In genomic region chr13:95629071-95629470, GRCh38 we compare ENCODE assay signal across 35 cellular contexts. TPM values are rescaled to one million over a fixed set of nuclear protein-coding genes. Genes with fewer than 3 reads are reported as not detected.
"Had no signal": no experiment of that assay in that cellular context is flagged by ENCODE, and none has a peak within 500 bp of the region (broad histone marks: within the 10 kb centered on the region; RNA-seq: fewer than 3 reads in every experiment).

No MANE protein-coding gene starts in this region.

- H3K4me3 Mint-ChIP-seq: activated B cell treated with CpG ODN at 0.5 μM for 24 hours; activated CD4-positive, alpha-beta memory T cell treated with anti-CD3 and anti-CD28 coated beads for 36 hours; activated CD4-positive, alpha-beta T cell treated with anti-CD3 and anti-CD28 coated beads, Interleukin-2, amount 10 ng/mL, durations not matched to agents 24 days and 14 days; activated CD8-positive, alpha-beta T cell treated with anti-CD3 and anti-CD28 coated beads for 36 hours; activated naive CD4-positive, alpha-beta T cell treated with anti-CD3 and anti-CD28 coated beads for 36 hours; activated naive CD8-positive, alpha-beta T cell treated with anti-CD3 and anti-CD28 coated beads for 36 hours; activated T-cell treated with anti-CD3 and anti-CD28 coated beads, Interleukin-2, amount 50 U/mL, for 4 hours; activated T-cell treated with anti-CD3 and anti-CD28 coated beads, Interleukin-2, amount 50 U/mL, for 72 hours; activated T-helper 1 cell treated with anti-CD3 and anti-CD28 coated beads, Interleukin-12 subunit alpha, Interleukin-12 subunit beta, Interleukin-2, Interleukin-4 antibody, amounts not matched to agents 30 ng/mL and 10 ng/mL and 1 ng/mL, durations not matched to agents 14 hours and 24 hours and 36 hours; activated T-helper 17 cell treated with anti-CD3 and anti-CD28 coated beads, Interleukin-2, amount 50 U/mL, for 72 hours; T-helper 1 cell treated with Interleukin-12 subunit alpha and Interleukin-12 subunit beta and Interleukin-4 antibody, amounts not matched to agents 30 μg/mL and 1 μg/mL, for 36 hours; T-helper 2 cell treated with Interferon-gamma antibody and Interleukin-4, amounts not matched to agents 5 μg/mL and 100 μg/mL, for 36 hours had no signal

- ATAC-seq: activated CD8-positive, alpha-beta T cell treated with anti-CD3 and anti-CD28 coated beads for 36 hours; activated naive CD4-positive, alpha-beta T cell treated with anti-CD3 and anti-CD28 coated beads, Interleukin-2, amount 50 U/mL, for 72 hours; activated T-cell treated with anti-CD3 and anti-CD28 coated beads, Interleukin-2, amount 50 U/mL, for 4 hours; activated T-cell treated with anti-CD3 and anti-CD28 coated beads, Interleukin-2, amount 50 U/mL, for 72 hours; activated T-helper 17 cell treated with anti-CD3 and anti-CD28 coated beads, Interleukin-2, amount 50 U/mL, for 72 hours; body of pancreas had no signal

- DNase-seq: activated B cell treated with CpG ODN at 0.5 μM for 24 hours; activated CD4-positive, alpha-beta memory T cell treated with anti-CD3 and anti-CD28 coated beads for 36 hours; activated CD4-positive, alpha-beta T cell treated with anti-CD3 and anti-CD28 coated beads for 4 hours; activated CD4-positive, alpha-beta T cell treated with anti-CD3 and anti-CD28 coated beads, Interleukin-2, amount 10 ng/mL, durations not matched to agents 24 days and 14 days; activated CD4-positive, alpha-beta T cell treated with anti-CD3 and anti-CD28 coated beads, Interleukin-2, amount 50 U/mL, for 1 hour; activated CD4-positive, alpha-beta T cell treated with anti-CD3 and anti-CD28 coated beads, Interleukin-2, amount 50 U/mL, for 4 hours; activated CD4-positive, CD25-positive, alpha-beta regulatory T cell treated with anti-CD3 and anti-CD28 coated beads, Interleukin-2, amount 50 U/mL, for 72 hours; activated CD8-positive, alpha-beta memory T cell treated with anti-CD3 and anti-CD28 coated beads, Interleukin-2, amount 50 U/mL, for 4 hours; activated CD8-positive, alpha-beta T cell treated with anti-CD3 and anti-CD28 coated beads for 36 hours; activated effector memory CD4-positive, alpha-beta T cell treated with anti-CD3 and anti-CD28 coated beads, Interleukin-2, amount 50 U/mL, for 16 hours; activated gamma-delta T cell treated with Interleukin-2 at 50 U/mL for 16 hours; activated naive CD4-positive, alpha-beta T cell; activated naive CD4-positive, alpha-beta T cell treated with anti-CD3 and anti-CD28 coated beads for 36 hours; activated naive CD4-positive, alpha-beta T cell treated with anti-CD3 and anti-CD28 coated beads, Interleukin-2, amount 50 U/mL, for 16 hours; activated naive CD8-positive, alpha-beta T cell treated with anti-CD3 and anti-CD28 coated beads for 36 hours; activated T-cell treated with anti-CD3 and anti-CD28 coated beads for 4 hours; activated T-cell treated with anti-CD3 and anti-CD28 coated beads, Interleukin-2, amount 50 U/mL, for 1 hour; activated T-cell treated with anti-CD3 and anti-CD28 coated beads, Interleukin-2, amount 50 U/mL, for 4 hours; activated T-cell treated with anti-CD3 and anti-CD28 coated beads, Interleukin-2, amount 50 U/mL, for 72 hours; adrenal gland; amniotic stem cell; aorta; body of pancreas; brain microvascular endothelial cell; central memory CD4-positive, alpha-beta T cell; T-helper 1 cell; T-helper 2 cell; T-helper 9 cell had no signal

- H3K9me3 Mint-ChIP-seq: activated B cell treated with CpG ODN at 0.5 μM for 24 hours; activated CD4-positive, alpha-beta memory T cell treated with anti-CD3 and anti-CD28 coated beads for 36 hours; activated CD4-positive, alpha-beta T cell treated with anti-CD3 and anti-CD28 coated beads, Interleukin-2, amount 10 ng/mL, durations not matched to agents 24 days and 14 days; activated CD8-positive, alpha-beta T cell treated with anti-CD3 and anti-CD28 coated beads for 36 hours; activated naive CD4-positive, alpha-beta T cell treated with anti-CD3 and anti-CD28 coated beads for 36 hours; activated naive CD4-positive, alpha-beta T cell treated with anti-CD3 and anti-CD28 coated beads, Interleukin-2, amount 50 U/mL, for 72 hours; activated naive CD8-positive, alpha-beta T cell treated with anti-CD3 and anti-CD28 coated beads for 36 hours; activated T-cell treated with anti-CD3 and anti-CD28 coated beads, Interleukin-2, amount 50 U/mL, for 4 hours; activated T-cell treated with anti-CD3 and anti-CD28 coated beads, Interleukin-2, amount 50 U/mL, for 72 hours; activated T-helper 1 cell treated with anti-CD3 and anti-CD28 coated beads, Interleukin-12 subunit alpha, Interleukin-12 subunit beta, Interleukin-2, Interleukin-4 antibody, amounts not matched to agents 30 ng/mL and 10 ng/mL and 1 ng/mL, durations not matched to agents 14 hours and 24 hours and 36 hours; activated T-helper 17 cell treated with anti-CD3 and anti-CD28 coated beads, Interleukin-2, amount 50 U/mL, for 72 hours; T-helper 1 cell treated with Interleukin-12 subunit alpha and Interleukin-12 subunit beta and Interleukin-4 antibody, amounts not matched to agents 30 μg/mL and 1 μg/mL, for 36 hours; T-helper 2 cell treated with Interferon-gamma antibody and Interleukin-4, amounts not matched to agents 5 μg/mL and 100 μg/mL, for 36 hours had no signal

- H3K27ac Mint-ChIP-seq: activated B cell treated with CpG ODN at 0.5 μM for 24 hours; activated CD4-positive, alpha-beta memory T cell treated with anti-CD3 and anti-CD28 coated beads for 36 hours; activated CD4-positive, alpha-beta T cell treated with anti-CD3 and anti-CD28 coated beads, Interleukin-2, amount 10 ng/mL, durations not matched to agents 24 days and 14 days; activated CD8-positive, alpha-beta T cell treated with anti-CD3 and anti-CD28 coated beads for 36 hours; activated naive CD4-positive, alpha-beta T cell treated with anti-CD3 and anti-CD28 coated beads for 36 hours; activated naive CD4-positive, alpha-beta T cell treated with anti-CD3 and anti-CD28 coated beads, Interleukin-2, amount 50 U/mL, for 72 hours; activated naive CD8-positive, alpha-beta T cell treated with anti-CD3 and anti-CD28 coated beads for 36 hours; activated T-cell treated with anti-CD3 and anti-CD28 coated beads, Interleukin-2, amount 50 U/mL, for 72 hours; activated T-helper 1 cell treated with anti-CD3 and anti-CD28 coated beads, Interleukin-12 subunit alpha, Interleukin-12 subunit beta, Interleukin-2, Interleukin-4 antibody, amounts not matched to agents 30 ng/mL and 10 ng/mL and 1 ng/mL, durations not matched to agents 14 hours and 24 hours and 36 hours; activated T-helper 17 cell treated with anti-CD3 and anti-CD28 coated beads, Interleukin-2, amount 50 U/mL, for 72 hours; T-helper 1 cell treated with Interleukin-12 subunit alpha and Interleukin-12 subunit beta and Interleukin-4 antibody, amounts not matched to agents 30 μg/mL and 1 μg/mL, for 36 hours; T-helper 2 cell treated with Interferon-gamma antibody and Interleukin-4, amounts not matched to agents 5 μg/mL and 100 μg/mL, for 36 hours had no signal

- FAIRE-seq: astrocyte, TTC549 had no signal

- H3K36me3 Mint-ChIP-seq: activated CD4-positive, alpha-beta memory T cell treated with anti-CD3 and anti-CD28 coated beads for 36 hours; activated naive CD4-positive, alpha-beta T cell treated with anti-CD3 and anti-CD28 coated beads, Interleukin-2, amount 50 U/mL, for 72 hours; activated naive CD8-positive, alpha-beta T cell treated with anti-CD3 and anti-CD28 coated beads for 36 hours had no signal

- H3K4me1 Mint-ChIP-seq: activated B cell treated with CpG ODN at 0.5 μM for 24 hours; activated CD4-positive, alpha-beta T cell treated with anti-CD3 and anti-CD28 coated beads, Interleukin-2, amount 10 ng/mL, durations not matched to agents 24 days and 14 days; activated naive CD8-positive, alpha-beta T cell treated with anti-CD3 and anti-CD28 coated beads for 36 hours had no signal

RNA-seq across cellular contexts. Expression of gene DZIP1, which starts 15.4 kb away (rescaled TPM):
- total RNA-seq: activated B cell treated with CpG ODN at 0.5 μM for 24 hours; activated T-helper 17 cell treated with anti-CD3 and anti-CD28 coated beads, Interleukin-2, amount 50 U/mL, for 72 hours had no signal
